ENCODE assay signal across 7 cellular contexts in the genomic region with DNA sequence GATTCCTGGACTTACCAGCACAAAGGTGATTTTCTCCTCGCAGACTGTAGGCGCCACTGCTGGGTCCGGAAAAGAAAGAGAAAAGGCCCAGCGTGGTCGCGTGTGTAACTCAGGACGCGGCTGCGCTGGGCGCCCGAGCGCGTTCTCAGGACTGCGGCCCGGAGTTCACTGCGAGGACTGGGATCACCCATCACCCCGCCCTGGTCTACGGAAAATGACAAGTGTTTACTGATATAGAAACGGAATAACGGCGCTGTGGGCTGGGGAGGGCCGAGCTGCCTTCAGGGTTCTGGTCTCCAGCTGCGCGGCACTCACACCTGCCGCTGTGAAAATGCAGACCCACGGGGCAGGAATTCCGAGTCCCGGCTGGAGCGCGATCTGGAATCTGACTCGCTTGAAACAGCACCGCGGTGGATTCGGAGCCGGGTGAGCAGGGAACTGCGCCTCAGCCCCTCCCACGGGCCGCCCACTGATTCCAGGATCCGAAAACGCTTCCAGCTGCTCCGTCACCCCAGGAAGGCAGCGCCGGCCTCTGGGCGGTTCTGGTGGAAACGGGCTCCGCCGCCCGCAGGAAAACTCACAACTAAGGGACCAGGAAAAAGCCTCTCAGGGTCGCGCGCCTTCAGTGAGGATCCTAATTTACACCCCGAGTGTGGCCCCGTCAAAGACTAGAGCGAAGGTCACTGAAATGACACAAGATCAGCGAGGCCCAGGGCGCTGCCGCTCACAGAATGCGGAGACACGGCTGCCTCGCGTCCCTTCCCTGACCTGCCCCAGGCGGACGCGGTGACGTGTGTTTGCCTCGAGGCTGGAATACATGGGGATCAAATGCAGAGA. TPM values are rescaled to one million over a fixed set of nuclear protein-coding genes. Genes with fewer than 3 reads are reported as not detected.
DNase-seq lines count a peak whose midpoint lies in the region; ATAC-seq and TF ChIP-seq lines count a peak whose summit lies in the region.

No MANE protein-coding gene starts in this region.

- H3K9me2 ChIP-seq in OCI-LY7 (ENCODE audit: insufficient read depth, low read length): no peaks in the 10 kb centered on the region

- peaks cover 10% of the 10 kb centered on the region for H3K4me1 ChIP-seq in OCI-LY7 (ENCODE audit: insufficient read depth, low read length, poor library complexity, severe bottlenecking)

- H3K4me3 Mint-ChIP-seq in activated T-cell treated with anti-CD3 and anti-CD28 coated beads, Interleukin-2, amount 50 U/mL, for 72 hours: peak overlapping the region; percentile 95
- peak overlapping the region; percentile 93 to 95 for H3K4me3 Mint-ChIP-seq in stimulated activated naive B cell treated with anti-CD40 and anti-IgM and Interleukin-4, amounts not matched to agents 10 μg/mL and 1 μg/mL and 100 μg/mL, for 72 hours

- no peak overlapping the region for H3K27ac ChIP-seq in OCI-LY7 (ENCODE audit: low read depth, low read length, poor library complexity, severe bottlenecking)

- peaks cover 0 to 2% of the 10 kb centered on the region in 2 donors for H3K36me3 Mint-ChIP-seq in activated T-cell treated with anti-CD3 and anti-CD28 coated beads, Interleukin-2, amount 50 U/mL, for 72 hours (ENCODE audit: insufficient read depth in 2 of 2)
- H3K36me3 Mint-ChIP-seq in stimulated activated naive B cell treated with anti-CD40 and anti-IgM and Interleukin-4, amounts not matched to agents 10 μg/mL and 1 μg/mL and 100 μg/mL, for 72 hours: peaks cover 0 to 27% of the 10 kb centered on the region in 2 donors

- ATAC-seq in HG03571 (IDR thresholded peaks at IDR 0.05; ENCODE audit: unreplicated experiment) (peak; percentile 72), esophagus mucosa (peak; percentile 79)
- peak; percentile 85 to 89 for ATAC-seq in activated T-cell treated with anti-CD3 and anti-CD28 coated beads, Interleukin-2, amount 50 U/mL, for 72 hours (replicated peaks in 1 of 2)
- ATAC-seq in stimulated activated naive B cell treated with anti-CD40 and anti-IgM and Interleukin-4, amounts not matched to agents 10 μg/mL and 1 μg/mL and 100 μg/mL, for 72 hours (replicated peaks): peak; percentile 86 to 94

- CTCF ChIA-PET in OCI-LY7 (lab: Charles Lee; ENCODE audit: unreplicated experiment): interaction anchor here (0.8 kb wide), 1 partner anchor 10 kb away, joined by 3 read pairs; no protein-coding TSS in a partner anchor

- no peaks in the 10 kb centered on the region for H4K20me1 ChIP-seq in OCI-LY7 (ENCODE audit: insufficient read depth, low read length)

- DNase-seq in GM13976 (ENCODE audit: low spot score) (peak; percentile 81), OCI-LY7 (ENCODE audit: low spot score) (peak; percentile 29), mucosa of gallbladder (ENCODE audit: low spot score) (peak; percentile 81)
- DNase-seq in activated T-cell treated with anti-CD3 and anti-CD28 coated beads, Interleukin-2, amount 50 U/mL, for 72 hours: peak; percentile 72 to 73
- DNase-seq in stimulated activated naive B cell treated with anti-CD40 and anti-IgM and Interleukin-4, amounts not matched to agents 10 μg/mL and 1 μg/mL and 100 μg/mL, for 72 hours: peak; percentile 37

- peak overlapping the region; percentile 55 for H3K4me2 ChIP-seq in OCI-LY7 (ENCODE audit: low read length)

- H3K27ac Mint-ChIP-seq in activated T-cell treated with anti-CD3 and anti-CD28 coated beads, Interleukin-2, amount 50 U/mL, for 72 hours: peak overlapping the region; percentile 3
- peak overlapping the region; percentile 90 for H3K27ac Mint-ChIP-seq in stimulated activated naive B cell treated with anti-CD40 and anti-IgM and Interleukin-4, amounts not matched to agents 10 μg/mL and 1 μg/mL and 100 μg/mL, for 72 hours

- H3K79me2 ChIP-seq in OCI-LY7 (ENCODE audit: insufficient read depth, low read depth, low read length): no peaks in the 10 kb centered on the region

- peak overlapping the region; percentile 23; the same call in 1 of the 2 replicates for H2AFZ ChIP-seq in OCI-LY7 (ENCODE audit: low read length)

- no peaks in the 10 kb centered on the region for H3K9me3 Mint-ChIP-seq in activated T-cell treated with anti-CD3 and anti-CD28 coated beads, Interleukin-2, amount 50 U/mL, for 72 hours
- H3K9me3 Mint-ChIP-seq in stimulated activated naive B cell treated with anti-CD40 and anti-IgM and Interleukin-4, amounts not matched to agents 10 μg/mL and 1 μg/mL and 100 μg/mL, for 72 hours: no peaks in the 10 kb centered on the region

- peak; percentile 39 for TF ChIP-seq CTCF in GM13976 (IDR thresholded peaks at IDR 0.05; ENCODE audit: borderline replicate concordance, control extremely low read depth, extremely low read depth, insufficient read depth, missing control alignments)
- TF ChIP-seq CTCF in OCI-LY7 (conservative IDR thresholded peaks at IDR 0.05; ENCODE audit: low read length): 0 out of 2 replicates have a peak, but pooled peaks have one; percentile 13

- H3K4me3 ChIP-seq in OCI-LY7 (ENCODE audit: low read depth, low read length, poor library complexity, severe bottlenecking): peak overlapping the region; percentile 53

- in situ Hi-C loops in GM13976 (cut with MboI; ENCODE audit: low sequenced_read_pairs, unreplicated experiment): no loop called here

- no peaks in the 10 kb centered on the region for H3K36me3 ChIP-seq in OCI-LY7 (ENCODE audit: insufficient read depth, low read length)

- intact Hi-C loops in OCI-LY7 (cut with micrococcal nuclease; ENCODE audit: unreplicated experiment): no loop called here

- H3K9me3 ChIP-seq in OCI-LY7 (ENCODE audit: low read length): no peaks in the 10 kb centered on the region

- peaks cover 44% of the 10 kb centered on the region for H3K4me1 Mint-ChIP-seq in activated T-cell treated with anti-CD3 and anti-CD28 coated beads, Interleukin-2, amount 50 U/mL, for 72 hours (ENCODE audit: low read depth)
- H3K4me1 Mint-ChIP-seq in stimulated activated naive B cell treated with anti-CD40 and anti-IgM and Interleukin-4, amounts not matched to agents 10 μg/mL and 1 μg/mL and 100 μg/mL, for 72 hours: peaks cover 30 to 39% of the 10 kb centered on the region in 2 donors

- POLR2A ChIA-PET in OCI-LY7 (lab: Charles Lee): interaction anchor here (0.7 kb wide), 1 partner anchor 280 kb away, joined by 3 read pairs; no protein-coding TSS in a partner anchor

- peaks cover 70% of the 10 kb centered on the region for H3K27me3 Mint-ChIP-seq in activated T-cell treated with anti-CD3 and anti-CD28 coated beads, Interleukin-2, amount 50 U/mL, for 72 hours (ENCODE audit: low read depth)
- H3K27me3 Mint-ChIP-seq in stimulated activated naive B cell treated with anti-CD40 and anti-IgM and Interleukin-4, amounts not matched to agents 10 μg/mL and 1 μg/mL and 100 μg/mL, for 72 hours: peaks cover 54 to 63% of the 10 kb centered on the region in 2 donors

- BruUV-seq in OCI-LY7 (replicated peaks; lab: Mats Ljungman, UMichigan): no TSS peak

RNA-seq across cellular contexts. Expression of a gene that starts 34.5 kb away (rescaled TPM):
- 672 and 804 TPM in 2 replicates for total RNA-seq in OCI-LY7 (2014; rRNA removed; shearing (Covaris generic))
- 393 and 415 TPM in 2 replicates for total RNA-seq in OCI-LY7 (2022)
- total RNA-seq in activated T-cell treated with anti-CD3 and anti-CD28 coated beads, Interleukin-2, amount 50 U/mL, for 72 hours: 1,000 to 10,000 TPM; 1,261 to 1,795 TPM
- total RNA-seq in esophagus mucosa: 100 TPM
- 1,097 TPM for total RNA-seq in mucosa of gallbladder

Comparison
In these comparisons a context has a peak if more than half of its experiments do, and no peak if none do; other contexts are left out.
1. DNase-seq: peak in every context shown above with its lines; median percentile 81 in GM13976; 81 in mucosa of gallbladder; 72 in activated T-cell treated with anti-CD3 and anti-CD28 coated beads, Interleukin-2, amount 50 U/mL, for 72 hours; 37 in stimulated activated naive B cell treated with anti-CD40 and anti-IgM and Interleukin-4, amounts not matched to agents 10 μg/mL and 1 μg/mL and 100 μg/mL, for 72 hours; 29 in OCI-LY7.